ENCODE assay signal across 15 cellular contexts in genomic region chr14:30142216-30142615, GRCh38.
DNase-seq lines count a peak whose midpoint lies in the region; ATAC-seq and TF ChIP-seq lines count a peak whose summit lies in the region.
"Had no signal": no experiment of that assay in that cellular context is flagged by ENCODE, and none has a peak within 500 bp of the region (broad histone marks: within the 10 kb centered on the region; RNA-seq: fewer than 3 reads in every experiment).

No MANE protein-coding gene starts in this region.

- DNase-seq in IMR-90 (no peak), fibroblast of mammary gland (ENCODE audit: low read depth) (peak; percentile 22), 8988T (no peak)
- DNase-seq: CD8-positive, alpha-beta T cell; COR-L47; DND-41; GF-D8; GOT3; H9; Karpas-422 had no signal

- no TSS peak for BruUV-seq in IMR-90 (replicated peaks; lab: Mats Ljungman, UMichigan)

- TF ChIP-seq CTCF in C4-2B (conservative IDR thresholded peaks at IDR 0.05) (no peak), IMR-90 (conservative IDR thresholded peaks at IDR 0.05; ENCODE audit: low read depth, low read length) (no peak), fibroblast of mammary gland (conservative IDR thresholded peaks at IDR 0.05; ENCODE audit: control insufficient read depth, insufficient read depth, low read depth, low read length) (no peak)

- H2BK5ac ChIP-seq in IMR-90 (ENCODE audit: low read depth, low read length, poor library complexity, severe bottlenecking), result no peak overlapping the region

- CTCF ChIA-PET in IMR-90 (lab: Yijun Ruan, JAX), result no interaction called here

- H3K36me3 ChIP-seq in IMR-90 (ENCODE audit: control insufficient read depth, insufficient read depth, low read length), result no peaks in the 10 kb centered on the region

- H4K5ac ChIP-seq in IMR-90 (ENCODE audit: low read depth, low read length), result no peak overlapping the region

- H2AK9ac ChIP-seq in IMR-90 (replicated peaks; ENCODE audit: low read depth, low read length, poor library complexity), result no peak overlapping the region

- no peaks in the 10 kb centered on the region for H3K79me1 ChIP-seq in IMR-90 (ENCODE audit: low read depth in 1 of 2, low read length in 2 of 2)

- no peak overlapping the region for H3K4me2 ChIP-seq in IMR-90 (ENCODE audit: low read depth, low read length)

- H3K9me3 ChIP-seq in IMR-90 (ENCODE audit: control insufficient read depth, insufficient read depth, low read length), result peaks cover 7% of the 10 kb centered on the region

- no peaks in the 10 kb centered on the region for H4K20me1 ChIP-seq in IMR-90 (ENCODE audit: insufficient read depth, low read length)

- no peak overlapping the region for H2BK120ac ChIP-seq in IMR-90 (ENCODE audit: low read depth, low read length)

- H3K4me3 ChIP-seq in IMR-90 (ENCODE audit: insufficient read depth, low read depth, low read length), result no peak overlapping the region
- H3K4me3 ChIP-seq in fibroblast of mammary gland (ENCODE audit: control insufficient read depth, low read depth, low read length), result no peak overlapping the region
- H3K4me3 ChIP-seq: K562 had no signal

- dilution Hi-C loops in IMR-90 (cut with HindIII; ENCODE audit: low sequenced_read_pairs, unreplicated experiment), result no loop called here

- H3K56ac ChIP-seq in IMR-90 (ENCODE audit: extremely low read depth, insufficient read depth, low read length), result no peak overlapping the region

- no peak overlapping the region for H3K14ac ChIP-seq in IMR-90 (replicated peaks; ENCODE audit: low read depth, low read length)

- H2AFZ ChIP-seq in IMR-90 (replicated peaks; ENCODE audit: low read length, poor library complexity), result peak overlapping the region; percentile 54

- H2BK15ac ChIP-seq in IMR-90 (ENCODE audit: low read depth, low read length), result no peak overlapping the region

- H3K27ac ChIP-seq in C4-2B (peak overlapping the region; percentile 59), IMR-90 (ENCODE audit: insufficient read depth, low read length) (no peak overlapping the region)
- H3K27ac ChIP-seq: HL-60 had no signal

- intact Hi-C loops in IMR-90 (cut with micrococcal nuclease), result no loop called here

- H4K8ac ChIP-seq in IMR-90 (ENCODE audit: low read depth in 2 of 2, low read length in 2 of 2), result no peak overlapping the region

- no CpG with 5 or more reads among the region's 1 CpG for WGBS in IMR-90 (ENCODE audit: extremely low coverage in 2 of 2, insufficient read length in 1 of 2), 2 experiments

- peak overlapping the region; percentile 71; the same call in 1 of the 2 replicates for H3K18ac ChIP-seq in IMR-90 (ENCODE audit: low read depth, low read length)

- peak overlapping the region; percentile 33; the same call in 1 of the 2 replicates for H2AK5ac ChIP-seq in IMR-90 (ENCODE audit: low read depth, low read length)

- H3K27me3 ChIP-seq in IMR-90 (ENCODE audit: control insufficient read depth, insufficient read depth, low read length), result no peaks in the 10 kb centered on the region

- peak overlapping the region; percentile 66; the same call in 1 of the 2 replicates for H2BK20ac ChIP-seq in IMR-90 (ENCODE audit: low read depth, low read length)

- no peak overlapping the region for H4K91ac ChIP-seq in IMR-90 (ENCODE audit: insufficient read depth, low read depth, low read length)

- no peak overlapping the region for H3K9ac ChIP-seq in IMR-90 (ENCODE audit: low read depth, low read length)

- H3K4me1 ChIP-seq in IMR-90 (ENCODE audit: control insufficient read depth, insufficient read depth, low read length), result no peaks in the 10 kb centered on the region

- no peak overlapping the region; the same call in 1 of the 2 replicates for H3K4ac ChIP-seq in IMR-90 (ENCODE audit: low read depth, low read length)

- no peaks in the 10 kb centered on the region for H3K9me1 ChIP-seq in IMR-90 (ENCODE audit: insufficient read depth, low read length)

- in situ Hi-C loops in IMR-90 (cut with MboI; ENCODE audit: low sequenced_read_pairs), result no loop called here

- H3K23ac ChIP-seq in IMR-90 (ENCODE audit: low read depth, low read length), result no peak overlapping the region

- TF ChIP-seq POLR2A in IMR-90 (IDR thresholded peaks at IDR 0.05; ENCODE audit: low read depth, low read length), result no peak

- POLR2A ChIA-PET in IMR-90 (lab: Charles Lee; ENCODE audit: unreplicated experiment), result no interaction called here

- ATAC-seq in IMR-90 (ENCODE audit: low read depth), result no peak
- no peak for ATAC-seq in GM18867 (IDR thresholded peaks at IDR 0.05; ENCODE audit: unreplicated experiment)
- no peak for ATAC-seq in GM18907 (IDR thresholded peaks at IDR 0.05; ENCODE audit: unreplicated experiment)
- ATAC-seq: CD8-positive, alpha-beta T cell; K562 had no signal

- no peak for TF ChIP-seq RAD21 in IMR-90 (IDR thresholded peaks at IDR 0.05; ENCODE audit: low read length)

TF ChIP-seq in IMR-90, 13 proteins besides CTCF, POLR2A, EP300 and RAD21:
- TF ChIP-seq CEBPB (IDR thresholded peaks at IDR 0.05; ENCODE audit: low read depth, low read length) (no peak), FOS (IDR thresholded peaks at IDR 0.05; ENCODE audit: low read depth, low read length) (no peak), BHLHE40 (IDR thresholded peaks at IDR 0.05; ENCODE audit: low read depth, low read length) (no peak), USF2 (IDR thresholded peaks at IDR 0.05; ENCODE audit: low read depth, low read length) (no peak), MXI1 (IDR thresholded peaks at IDR 0.05; ENCODE audit: borderline replicate concordance, low read depth, low read length) (no peak), SMC3 (IDR thresholded peaks at IDR 0.05; ENCODE audit: low read depth, low read length) (no peak), MAFK (IDR thresholded peaks at IDR 0.05; ENCODE audit: low read depth, low read length) (no peak)
